Comparison of ENCODE assay signal across 8 cellular contexts in the genomic region with DNA sequence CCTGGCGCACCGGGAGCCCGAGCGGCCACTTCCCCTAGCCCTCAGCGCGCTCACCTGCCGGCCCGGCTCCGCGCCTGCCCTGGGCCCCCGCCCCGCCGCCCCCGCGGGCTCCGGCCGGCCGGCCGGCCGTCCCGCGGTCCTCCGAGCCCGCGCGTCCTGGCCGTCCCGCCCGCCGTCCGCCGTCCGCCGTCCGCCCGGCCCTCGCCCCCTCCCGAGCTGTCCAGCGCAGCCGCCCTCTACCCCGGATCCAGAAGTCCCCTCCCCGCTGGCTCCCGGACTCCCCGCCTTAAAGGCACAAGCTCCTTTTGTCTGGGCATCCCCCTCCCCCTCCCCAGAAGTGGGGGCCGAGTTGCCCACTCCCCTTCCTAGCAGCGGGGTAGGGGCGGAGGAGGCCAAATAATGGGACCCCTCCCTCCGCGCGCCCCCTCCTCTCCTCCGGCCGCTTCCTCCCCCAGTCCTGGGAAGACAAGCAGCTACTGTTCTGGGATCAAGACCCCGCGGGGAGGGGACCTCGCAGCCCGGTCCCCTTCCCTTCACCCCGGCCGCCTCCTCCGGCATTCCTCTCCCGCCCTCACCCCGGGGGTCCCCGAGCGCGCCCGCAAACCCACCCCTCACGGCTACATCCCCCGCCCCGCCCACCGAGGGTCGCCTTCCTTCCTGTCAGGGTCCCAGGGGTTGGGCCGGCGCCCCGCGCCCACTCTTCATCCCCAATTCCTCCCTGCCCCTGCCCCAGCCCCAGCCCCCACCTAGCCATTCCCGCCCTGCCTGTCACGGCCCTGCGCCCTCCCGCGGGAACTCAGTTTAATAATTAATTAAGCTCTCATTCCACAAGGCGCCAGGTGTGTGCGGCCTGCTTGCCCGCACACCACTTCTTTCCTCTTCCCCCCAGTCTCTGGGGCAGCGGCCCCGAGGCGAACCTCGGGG. TPM values are rescaled to one million over a fixed set of nuclear protein-coding genes. Genes with fewer than 3 reads are reported as not detected.
A peak's percentile ranks its signal among the peaks of the same experiment; 100 is the strongest.
DNase-seq lines count a peak whose midpoint lies in the region; ATAC-seq and TF ChIP-seq lines count a peak whose summit lies in the region.

A gene (minus strand): TSS at position 238 of the 924 bp plus-strand sequence. CDS start 5,655 bp downstream, outside the sequence.

- peak within 1 kb of the TSS; percentile 95 for H3K27ac Mint-ChIP-seq in MCF 10A (ENCODE audit: low read depth, unreplicated experiment)

- CTCF ChIA-PET in MCF 10A (lab: Yijun Ruan, JAX) = interaction anchor here (0.7 to 1.7 kb wide), 3 partner anchors 26 to 35 kb away, joined by 3 to 9 read pairs (median 3); no protein-coding TSS in a partner anchor

- H3K4me1 ChIP-seq in rectal smooth muscle tissue (ENCODE audit: control insufficient read depth, insufficient read depth, low read length) = peaks cover 15% of the 10 kb centered on the region

- peak; percentile 52 for ATAC-seq in GM19463 (IDR thresholded peaks at IDR 0.05; ENCODE audit: unreplicated experiment)
- no peak for ATAC-seq in HG02571 (IDR thresholded peaks at IDR 0.05; ENCODE audit: unreplicated experiment)
- no peak for ATAC-seq in GM21717 (IDR thresholded peaks at IDR 0.05; ENCODE audit: unreplicated experiment)

- peaks cover 22% of the 10 kb centered on the region for H3K4me1 Mint-ChIP-seq in MCF 10A (ENCODE audit: insufficient read depth, unreplicated experiment)

- POLR2A ChIA-PET in MCF 10A (lab: Yijun Ruan, JAX) = interaction anchor here (0.6 to 2.6 kb wide), 10 partner anchors 9 to 321 kb away, joined by 3 to 19 read pairs (median 4); a partner anchor contains a TSS

- intact Hi-C loops in MCF 10A (cut with micrococcal nuclease) = no loop called here

- no peaks in the 10 kb centered on the region for H3K9me3 Mint-ChIP-seq in MCF 10A (ENCODE audit: unreplicated experiment)

- peak within 1 kb of the TSS; percentile 86 for H3K4me3 Mint-ChIP-seq in MCF 10A (ENCODE audit: unreplicated experiment)

- TF ChIP-seq CTCF in C4-2B (conservative IDR thresholded peaks at IDR 0.05) (no peak), MCF 10A (IDR thresholded peaks at IDR 0.05; ENCODE audit: unreplicated experiment) (no peak)

- no peaks in the 10 kb centered on the region for H3K36me3 Mint-ChIP-seq in MCF 10A (ENCODE audit: insufficient read depth, unreplicated experiment)

- BruUV-seq in MCF 10A (replicated peaks; lab: Mats Ljungman, UMichigan) = no TSS peak

- peak; percentile 36 for DNase-seq in NCI-H526 treated with DMSO at 0.1 percent for 48 hours (lab: John Stamatoyannopoulos, UW)
- peak; percentile 68 for DNase-seq in MCF 10A (ENCODE audit: unreplicated experiment)

- H3K4me3 ChIP-seq in iPS-11a (ENCODE audit: low read depth, low read length) (peak within 1 kb of the TSS; percentile 83), rectal smooth muscle tissue (ENCODE audit: low read length) (peak within 1 kb of the TSS; percentile 87)

- H3K27me3 ChIP-seq in rectal smooth muscle tissue (ENCODE audit: control insufficient read depth, insufficient read depth, low read length) = peaks cover 2% of the 10 kb centered on the region

- peak within 1 kb of the TSS; percentile 90 for H3K9ac ChIP-seq in rectal smooth muscle tissue (ENCODE audit: low read length)

- peak within 1 kb of the TSS; percentile 96 for H3K27ac ChIP-seq in C4-2B
- peak within 1 kb of the TSS; percentile 85 for H3K27ac ChIP-seq in rectal smooth muscle tissue (ENCODE audit: low read depth, low read length)

- H3K36me3 ChIP-seq in rectal smooth muscle tissue (ENCODE audit: control insufficient read depth, insufficient read depth, low read length) = no peaks in the 10 kb centered on the region

- no peaks in the 10 kb centered on the region for H3K27me3 Mint-ChIP-seq in MCF 10A (ENCODE audit: insufficient read depth, unreplicated experiment)

RNA-seq across cellular contexts. Expression of the gene that starts here (rescaled TPM):
- 21.9 and 33.2 TPM in 2 replicates for total RNA-seq in MCF 10A (2022)
